28 cellular contexts compared by ENCODE assay signal in genomic region chr6:32641122-32641521, GRCh38. TPM values are rescaled to one million over a fixed set of nuclear protein-coding genes. Genes with fewer than 3 reads are reported as not detected.
"Had no signal": no experiment of that assay in that cellular context is flagged by ENCODE, and none has a peak within 500 bp of the region (broad histone marks: within the 10 kb centered on the region; RNA-seq: fewer than 3 reads in every experiment).

No MANE protein-coding gene starts in this region.

- H3K4me3 Mint-ChIP-seq: naive thymus-derived CD4-positive, alpha-beta T cell; neural crest cell had no signal

- H3K9me3 Mint-ChIP-seq: neural crest cell had no signal

- H3K27ac ChIP-seq: colonic mucosa, heart left ventricle, tibial artery, upper lobe of left lung, uterus had no signal

- H3K27me3 ChIP-seq: colonic mucosa, heart left ventricle, spleen, tibial artery, upper lobe of left lung, uterus had no signal

- DNase-seq: colonic mucosa; effector CD8-positive, alpha-beta T cell; heart left ventricle; hippocampal formation; left colon; left ventricle myocardium superior; mesendoderm; naive thymus-derived CD4-positive, alpha-beta T cell; posterior cingulate gyrus; spleen; stimulated activated CD4-positive, alpha-beta T cell treated with anti-CD3 and anti-CD28 coated beads, Interleukin-15, amount 100 ng/mL, for 24 hours; stimulated activated CD4-positive, alpha-beta T cell treated with anti-CD3 and anti-CD28 coated beads, Interleukin-1b, Interleukin-23, amount 100 ng/mL, for 48 hours; stimulated activated CD4-positive, alpha-beta T cell treated with anti-CD3 and anti-CD28 coated beads, Interleukin-4, amount 100 ng/mL, for 24 hours; stimulated activated naive CD4-positive, alpha-beta T cell; tibial artery; upper lobe of left lung; uterus had no signal

- H3K36me3 ChIP-seq: colonic mucosa, heart left ventricle, tibial artery, upper lobe of left lung, uterus had no signal

- H3K9me3 ChIP-seq: colonic mucosa, heart left ventricle, spleen, tibial artery, upper lobe of left lung, uterus had no signal

- ATAC-seq: esophagus mucosa; heart left ventricle; left colon; left ventricle myocardium superior; naive thymus-derived CD4-positive, alpha-beta T cell; sciatic nerve had no signal

- H3K4me1 ChIP-seq: colonic mucosa, heart left ventricle, tibial artery, upper lobe of left lung, uterus had no signal

- H3K4me1 Mint-ChIP-seq: neural crest cell had no signal

- H3K4me3 ChIP-seq: colonic mucosa, heart left ventricle, lung, tibial artery, upper lobe of left lung, uterus had no signal

RNA-seq across cellular contexts. Expression of gene HLA-DQA1, which starts 3.9 kb away (rescaled TPM):
- total RNA-seq: dermis microvascular lymphatic vessel endothelial cell, fibroblast of lung, frontal cortex, glomerular endothelial cell, neural crest cell, osteocyte, pulmonary artery endothelial cell had no signal

RNA-seq across cellular contexts. Expression of gene HLA-DQB1, which starts 25.3 kb away (rescaled TPM):
- total RNA-seq: fibroblast of lung, osteocyte, pulmonary artery endothelial cell, temporal lobe had no signal
- polyA plus RNA-seq: fibroblast of lung had no signal

RNA-seq across cellular contexts. Expression of gene HLA-DRB1, which starts 51.5 kb away (rescaled TPM):
- total RNA-seq: osteocyte, pulmonary artery endothelial cell had no signal
